Comparison of ENCODE assay signal across 1 cellular context in the genomic region with DNA sequence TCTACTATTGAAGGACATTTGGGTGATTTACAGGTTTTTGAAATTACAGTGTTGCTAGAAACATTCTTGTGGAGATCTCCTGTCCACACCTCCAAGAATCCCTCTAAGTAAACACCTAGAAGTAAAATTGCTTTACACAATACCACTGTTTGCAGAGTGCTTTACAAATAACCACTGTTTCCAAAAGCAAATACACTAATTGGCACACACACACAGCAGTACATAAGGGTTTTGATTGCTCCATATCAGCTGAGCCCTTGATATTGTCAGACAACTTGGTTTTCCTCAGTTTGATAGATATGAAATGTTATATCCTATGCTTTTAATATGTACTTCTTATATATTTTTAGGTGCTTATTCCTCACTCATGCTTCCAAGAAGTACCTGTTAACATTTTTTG.
TF ChIP-seq lines count a peak whose summit lies in the region.

No MANE protein-coding gene starts in this region.

TF ChIP-seq in liver, 16 proteins besides CTCF, POLR2A, EP300 and RAD21 (continued from another document):
- TF ChIP-seq, protein P1, sequence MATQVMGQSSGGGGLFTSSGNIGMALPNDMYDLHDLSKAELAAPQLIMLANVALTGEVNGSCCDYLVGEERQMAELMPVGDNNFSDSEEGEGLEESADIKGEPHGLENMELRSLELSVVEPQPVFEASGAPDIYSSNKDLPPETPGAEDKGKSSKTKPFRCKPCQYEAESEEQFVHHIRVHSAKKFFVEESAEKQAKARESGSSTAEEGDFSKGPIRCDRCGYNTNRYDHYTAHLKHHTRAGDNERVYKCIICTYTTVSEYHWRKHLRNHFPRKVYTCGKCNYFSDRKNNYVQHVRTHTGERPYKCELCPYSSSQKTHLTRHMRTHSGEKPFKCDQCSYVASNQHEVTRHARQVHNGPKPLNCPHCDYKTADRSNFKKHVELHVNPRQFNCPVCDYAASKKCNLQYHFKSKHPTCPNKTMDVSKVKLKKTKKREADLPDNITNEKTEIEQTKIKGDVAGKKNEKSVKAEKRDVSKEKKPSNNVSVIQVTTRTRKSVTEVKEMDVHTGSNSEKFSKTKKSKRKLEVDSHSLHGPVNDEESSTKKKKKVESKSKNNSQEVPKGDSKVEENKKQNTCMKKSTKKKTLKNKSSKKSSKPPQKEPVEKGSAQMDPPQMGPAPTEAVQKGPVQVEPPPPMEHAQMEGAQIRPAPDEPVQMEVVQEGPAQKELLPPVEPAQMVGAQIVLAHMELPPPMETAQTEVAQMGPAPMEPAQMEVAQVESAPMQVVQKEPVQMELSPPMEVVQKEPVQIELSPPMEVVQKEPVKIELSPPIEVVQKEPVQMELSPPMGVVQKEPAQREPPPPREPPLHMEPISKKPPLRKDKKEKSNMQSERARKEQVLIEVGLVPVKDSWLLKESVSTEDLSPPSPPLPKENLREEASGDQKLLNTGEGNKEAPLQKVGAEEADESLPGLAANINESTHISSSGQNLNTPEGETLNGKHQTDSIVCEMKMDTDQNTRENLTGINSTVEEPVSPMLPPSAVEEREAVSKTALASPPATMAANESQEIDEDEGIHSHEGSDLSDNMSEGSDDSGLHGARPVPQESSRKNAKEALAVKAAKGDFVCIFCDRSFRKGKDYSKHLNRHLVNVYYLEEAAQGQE (IDR thresholded peaks at IDR 0.05): peak; percentile 12
- no peak for TF ChIP-seq GABPA (IDR thresholded peaks at IDR 0.05 in 1 of 2, conservative IDR thresholded peaks at IDR 0.05 in 1 of 2)
- TF ChIP-seq HNF4A (conservative IDR thresholded peaks at IDR 0.05): peak; percentile 27 to 33
- no peak for TF ChIP-seq JUND (IDR thresholded peaks at IDR 0.05)
- peak; percentile 71 for TF ChIP-seq ZBTB33 (IDR thresholded peaks at IDR 0.05)
- no peak for TF ChIP-seq TAF1 (conservative IDR thresholded peaks at IDR 0.05)
- TF ChIP-seq RXRA (IDR thresholded peaks at IDR 0.05): no peak
- TF ChIP-seq FOXA2 (IDR thresholded peaks at IDR 0.05): peak; percentile 95
TF ChIP-seq in liver: peak in this region for 6.
